37 cellular contexts compared by ENCODE assay signal in genomic region chr2:15531095-15531854, GRCh38.
"Had no signal": no experiment of that assay in that cellular context is flagged by ENCODE, and none has a peak within 500 bp of the region (broad histone marks: within the 10 kb centered on the region; RNA-seq: fewer than 3 reads in every experiment).

No MANE protein-coding gene starts in this region.

- H3K9me3 ChIP-seq: adrenal gland had no signal

- H3K9me3 Mint-ChIP-seq: activated B cell treated with CpG ODN at 0.5 μM for 24 hours; activated CD4-positive, alpha-beta memory T cell treated with anti-CD3 and anti-CD28 coated beads for 36 hours; activated CD4-positive, alpha-beta T cell treated with anti-CD3 and anti-CD28 coated beads, Interleukin-2, amount 10 ng/mL, durations not matched to agents 24 days and 14 days; activated CD8-positive, alpha-beta T cell treated with anti-CD3 and anti-CD28 coated beads for 36 hours; activated naive CD4-positive, alpha-beta T cell treated with anti-CD3 and anti-CD28 coated beads for 36 hours; activated naive CD4-positive, alpha-beta T cell treated with anti-CD3 and anti-CD28 coated beads, Interleukin-2, amount 50 U/mL, for 72 hours; activated naive CD8-positive, alpha-beta T cell treated with anti-CD3 and anti-CD28 coated beads for 36 hours; activated T-cell treated with anti-CD3 and anti-CD28 coated beads, Interleukin-2, amount 50 U/mL, for 4 hours; activated T-cell treated with anti-CD3 and anti-CD28 coated beads, Interleukin-2, amount 50 U/mL, for 72 hours; activated T-helper 1 cell treated with anti-CD3 and anti-CD28 coated beads, Interleukin-12 subunit alpha, Interleukin-12 subunit beta, Interleukin-2, Interleukin-4 antibody, amounts not matched to agents 30 ng/mL and 10 ng/mL and 1 ng/mL, durations not matched to agents 14 hours and 24 hours and 36 hours; activated T-helper 17 cell treated with anti-CD3 and anti-CD28 coated beads, Interleukin-2, amount 50 U/mL, for 72 hours; brain; central memory CD8-positive, alpha-beta T cell; T-helper 1 cell treated with Interleukin-12 subunit alpha and Interleukin-12 subunit beta and Interleukin-4 antibody, amounts not matched to agents 30 μg/mL and 1 μg/mL, for 36 hours; T-helper 2 cell treated with Interferon-gamma antibody and Interleukin-4, amounts not matched to agents 5 μg/mL and 100 μg/mL, for 36 hours had no signal

- H3K27me3 ChIP-seq: adrenal gland, cardiac muscle cell had no signal

- DNase-seq: activated B cell treated with CpG ODN at 0.5 μM for 24 hours; activated CD4-positive, alpha-beta memory T cell treated with anti-CD3 and anti-CD28 coated beads for 36 hours; activated CD4-positive, alpha-beta T cell treated with anti-CD3 and anti-CD28 coated beads for 4 hours; activated CD4-positive, alpha-beta T cell treated with anti-CD3 and anti-CD28 coated beads, Interleukin-2, amount 10 ng/mL, durations not matched to agents 24 days and 14 days; activated CD4-positive, alpha-beta T cell treated with anti-CD3 and anti-CD28 coated beads, Interleukin-2, amount 50 U/mL, for 1 hour; activated CD4-positive, alpha-beta T cell treated with anti-CD3 and anti-CD28 coated beads, Interleukin-2, amount 50 U/mL, for 4 hours; activated CD4-positive, CD25-positive, alpha-beta regulatory T cell treated with anti-CD3 and anti-CD28 coated beads, Interleukin-2, amount 50 U/mL, for 72 hours; activated CD8-positive, alpha-beta memory T cell treated with anti-CD3 and anti-CD28 coated beads, Interleukin-2, amount 50 U/mL, for 4 hours; activated CD8-positive, alpha-beta T cell treated with anti-CD3 and anti-CD28 coated beads for 36 hours; activated effector memory CD4-positive, alpha-beta T cell treated with anti-CD3 and anti-CD28 coated beads, Interleukin-2, amount 50 U/mL, for 16 hours; activated gamma-delta T cell treated with Interleukin-2 at 50 U/mL for 16 hours; activated naive CD4-positive, alpha-beta T cell; activated naive CD4-positive, alpha-beta T cell treated with anti-CD3 and anti-CD28 coated beads for 36 hours; activated naive CD4-positive, alpha-beta T cell treated with anti-CD3 and anti-CD28 coated beads, Interleukin-2, amount 50 U/mL, for 16 hours; activated naive CD8-positive, alpha-beta T cell treated with anti-CD3 and anti-CD28 coated beads for 36 hours; activated T-cell treated with anti-CD3 and anti-CD28 coated beads for 4 hours; activated T-cell treated with anti-CD3 and anti-CD28 coated beads, Interleukin-2, amount 50 U/mL, for 1 hour; activated T-cell treated with anti-CD3 and anti-CD28 coated beads, Interleukin-2, amount 50 U/mL, for 4 hours; activated T-cell treated with anti-CD3 and anti-CD28 coated beads, Interleukin-2, amount 50 U/mL, for 72 hours; adrenal gland; amniotic stem cell; aorta; caudate nucleus; cerebellar nuclear complex; T-helper 1 cell; T-helper 2 cell; T-helper 9 cell had no signal

- H3K27ac ChIP-seq: adrenal gland, cardiac muscle cell, VCaP had no signal

- H3K4me1 ChIP-seq: adrenal gland had no signal

- H3K4me1 Mint-ChIP-seq: activated B cell treated with CpG ODN at 0.5 μM for 24 hours; activated CD4-positive, alpha-beta T cell treated with anti-CD3 and anti-CD28 coated beads, Interleukin-2, amount 10 ng/mL, durations not matched to agents 24 days and 14 days; activated T-helper 17 cell treated with anti-CD3 and anti-CD28 coated beads, Interleukin-2, amount 50 U/mL, for 72 hours; brain; central memory CD8-positive, alpha-beta T cell had no signal

- H3K4me3 ChIP-seq: adrenal gland, cardiac muscle cell had no signal

- H3K27ac Mint-ChIP-seq: activated B cell treated with CpG ODN at 0.5 μM for 24 hours; activated CD4-positive, alpha-beta memory T cell treated with anti-CD3 and anti-CD28 coated beads for 36 hours; activated CD4-positive, alpha-beta T cell treated with anti-CD3 and anti-CD28 coated beads, Interleukin-2, amount 10 ng/mL, durations not matched to agents 24 days and 14 days; activated CD8-positive, alpha-beta T cell treated with anti-CD3 and anti-CD28 coated beads for 36 hours; activated naive CD4-positive, alpha-beta T cell treated with anti-CD3 and anti-CD28 coated beads for 36 hours; activated naive CD4-positive, alpha-beta T cell treated with anti-CD3 and anti-CD28 coated beads, Interleukin-2, amount 50 U/mL, for 72 hours; activated naive CD8-positive, alpha-beta T cell treated with anti-CD3 and anti-CD28 coated beads for 36 hours; activated T-cell treated with anti-CD3 and anti-CD28 coated beads, Interleukin-2, amount 50 U/mL, for 72 hours; activated T-helper 1 cell treated with anti-CD3 and anti-CD28 coated beads, Interleukin-12 subunit alpha, Interleukin-12 subunit beta, Interleukin-2, Interleukin-4 antibody, amounts not matched to agents 30 ng/mL and 10 ng/mL and 1 ng/mL, durations not matched to agents 14 hours and 24 hours and 36 hours; activated T-helper 17 cell treated with anti-CD3 and anti-CD28 coated beads, Interleukin-2, amount 50 U/mL, for 72 hours; brain; T-helper 1 cell treated with Interleukin-12 subunit alpha and Interleukin-12 subunit beta and Interleukin-4 antibody, amounts not matched to agents 30 μg/mL and 1 μg/mL, for 36 hours; T-helper 2 cell treated with Interferon-gamma antibody and Interleukin-4, amounts not matched to agents 5 μg/mL and 100 μg/mL, for 36 hours had no signal

- ATAC-seq: activated CD8-positive, alpha-beta T cell treated with anti-CD3 and anti-CD28 coated beads for 36 hours; activated naive CD4-positive, alpha-beta T cell treated with anti-CD3 and anti-CD28 coated beads, Interleukin-2, amount 50 U/mL, for 72 hours; activated T-cell treated with anti-CD3 and anti-CD28 coated beads, Interleukin-2, amount 50 U/mL, for 4 hours; activated T-cell treated with anti-CD3 and anti-CD28 coated beads, Interleukin-2, amount 50 U/mL, for 72 hours; activated T-helper 17 cell treated with anti-CD3 and anti-CD28 coated beads, Interleukin-2, amount 50 U/mL, for 72 hours had no signal

- H3K27me3 Mint-ChIP-seq: activated B cell treated with CpG ODN at 0.5 μM for 24 hours; activated CD4-positive, alpha-beta memory T cell treated with anti-CD3 and anti-CD28 coated beads for 36 hours; activated CD4-positive, alpha-beta T cell treated with anti-CD3 and anti-CD28 coated beads, Interleukin-2, amount 10 ng/mL, durations not matched to agents 24 days and 14 days; activated CD8-positive, alpha-beta T cell treated with anti-CD3 and anti-CD28 coated beads for 36 hours; activated naive CD8-positive, alpha-beta T cell treated with anti-CD3 and anti-CD28 coated beads for 36 hours; activated T-helper 17 cell treated with anti-CD3 and anti-CD28 coated beads, Interleukin-2, amount 50 U/mL, for 72 hours; brain; central memory CD8-positive, alpha-beta T cell had no signal

- FAIRE-seq: bronchial epithelial cell had no signal

- H3K36me3 ChIP-seq: adrenal gland had no signal

- H3K4me3 Mint-ChIP-seq: activated B cell treated with CpG ODN at 0.5 μM for 24 hours; activated CD4-positive, alpha-beta memory T cell treated with anti-CD3 and anti-CD28 coated beads for 36 hours; activated CD4-positive, alpha-beta T cell treated with anti-CD3 and anti-CD28 coated beads, Interleukin-2, amount 10 ng/mL, durations not matched to agents 24 days and 14 days; activated CD8-positive, alpha-beta T cell treated with anti-CD3 and anti-CD28 coated beads for 36 hours; activated naive CD4-positive, alpha-beta T cell treated with anti-CD3 and anti-CD28 coated beads for 36 hours; activated naive CD8-positive, alpha-beta T cell treated with anti-CD3 and anti-CD28 coated beads for 36 hours; activated T-cell treated with anti-CD3 and anti-CD28 coated beads, Interleukin-2, amount 50 U/mL, for 4 hours; activated T-cell treated with anti-CD3 and anti-CD28 coated beads, Interleukin-2, amount 50 U/mL, for 72 hours; activated T-helper 1 cell treated with anti-CD3 and anti-CD28 coated beads, Interleukin-12 subunit alpha, Interleukin-12 subunit beta, Interleukin-2, Interleukin-4 antibody, amounts not matched to agents 30 ng/mL and 10 ng/mL and 1 ng/mL, durations not matched to agents 14 hours and 24 hours and 36 hours; activated T-helper 17 cell treated with anti-CD3 and anti-CD28 coated beads, Interleukin-2, amount 50 U/mL, for 72 hours; brain; central memory CD8-positive, alpha-beta T cell; T-helper 1 cell treated with Interleukin-12 subunit alpha and Interleukin-12 subunit beta and Interleukin-4 antibody, amounts not matched to agents 30 μg/mL and 1 μg/mL, for 36 hours; T-helper 2 cell treated with Interferon-gamma antibody and Interleukin-4, amounts not matched to agents 5 μg/mL and 100 μg/mL, for 36 hours had no signal
